In the genomic region with DNA sequence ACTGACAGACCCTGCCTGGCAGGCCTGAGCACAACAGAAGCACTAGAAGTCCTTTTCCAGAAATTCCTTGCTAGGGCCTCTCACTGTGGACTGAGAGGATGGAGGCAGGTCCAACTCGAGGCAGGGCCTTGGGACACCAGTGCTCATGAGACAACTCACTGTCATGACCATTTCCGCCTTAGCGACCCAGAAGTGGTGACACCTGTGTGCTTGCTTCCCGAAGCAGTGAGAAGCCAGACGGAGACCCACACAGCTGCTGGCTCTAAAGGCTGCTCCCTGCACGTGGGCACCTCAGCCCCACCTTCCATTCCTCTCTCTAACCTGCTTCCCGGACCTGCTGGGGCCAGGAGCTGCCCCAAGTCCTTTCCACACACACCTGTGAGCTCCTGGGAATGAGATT, we compare ENCODE assay signal across 15 cellular contexts. TPM values are rescaled to one million over a fixed set of nuclear protein-coding genes. Genes with fewer than 3 reads are reported as not detected.
DNase-seq lines count a peak whose midpoint lies in the region; ATAC-seq and TF ChIP-seq lines count a peak whose summit lies in the region.
"Had no signal": no experiment of that assay in that cellular context is flagged by ENCODE, and none has a peak within 500 bp of the region (broad histone marks: within the 10 kb centered on the region; RNA-seq: fewer than 3 reads in every experiment).

No MANE protein-coding gene starts in this region.

- no peaks in the 10 kb centered on the region for H3K9me3 ChIP-seq in WERI-Rb-1 (ENCODE audit: severe bottlenecking)
- H3K9me3 ChIP-seq in tibial artery, result no peaks in the 10 kb centered on the region

- H3K27ac Mint-ChIP-seq in activated naive CD4-positive, alpha-beta T cell treated with anti-CD3 and anti-CD28 coated beads, Interleukin-2, amount 50 U/mL, for 24 hours, result peak overlapping the region; percentile 25
- H3K27ac Mint-ChIP-seq in activated naive CD4-positive, alpha-beta T cell treated with anti-CD3 and anti-CD28 coated beads for 36 hours, result no peak overlapping the region
- H3K27ac Mint-ChIP-seq: natural killer cell, type B pancreatic cell had no signal

- no peaks in the 10 kb centered on the region for H3K27me3 Mint-ChIP-seq in activated naive CD4-positive, alpha-beta T cell treated with anti-CD3 and anti-CD28 coated beads, Interleukin-2, amount 50 U/mL, for 24 hours
- no peaks in the 10 kb centered on the region for H3K27me3 Mint-ChIP-seq in activated naive CD4-positive, alpha-beta T cell treated with anti-CD3 and anti-CD28 coated beads for 36 hours (ENCODE audit: low read depth)

- CTCF ChIA-PET in activated naive CD4-positive, alpha-beta T cell treated with anti-CD3 and anti-CD28 coated beads for 36 hours (lab: Charles Lee), result interaction anchor here (1.8 kb wide), 1 partner anchor 70 kb away, joined by 5 read pairs; no protein-coding TSS in a partner anchor

- intact Hi-C loops in activated naive CD4-positive, alpha-beta T cell treated with anti-CD3 and anti-CD28 coated beads for 36 hours (cut with micrococcal nuclease), result no loop called here
- intact Hi-C loops in tibial artery (cut with DNase I; ENCODE audit: low total_unique reads), result no loop called here
- intact Hi-C loops in lower leg skin (cut with DNase I; ENCODE audit: low total_unique reads), result no loop called here

- H3K36me3 ChIP-seq in WERI-Rb-1, result no peaks in the 10 kb centered on the region
- no peaks in the 10 kb centered on the region for H3K36me3 ChIP-seq in tibial artery

- peaks cover 0 to 15% (median 12%) of the 10 kb centered on the region in 4 donors for H3K4me1 ChIP-seq in tibial artery

- H3K27me3 ChIP-seq in WERI-Rb-1 (ENCODE audit: insufficient read depth, low read depth, severe bottlenecking), result no peaks in the 10 kb centered on the region
- H3K27me3 ChIP-seq in tibial artery, result no peaks in the 10 kb centered on the region

- H3K4me3 ChIP-seq in WERI-Rb-1 (ENCODE audit: low read depth, low read length) (peak overlapping the region; percentile 13; the same call in 1 of the 2 replicates), tibial artery (peak overlapping the region in 1 of 2 donors; percentile 25), lower leg skin (ENCODE audit: low read depth, poor library complexity, severe bottlenecking) (no peak overlapping the region)
- H3K4me3 ChIP-seq: PC-9, skin epidermis had no signal

- H3K9me3 Mint-ChIP-seq in activated naive CD4-positive, alpha-beta T cell treated with anti-CD3 and anti-CD28 coated beads, Interleukin-2, amount 50 U/mL, for 24 hours, result no peaks in the 10 kb centered on the region
- no peaks in the 10 kb centered on the region for H3K9me3 Mint-ChIP-seq in activated naive CD4-positive, alpha-beta T cell treated with anti-CD3 and anti-CD28 coated beads for 36 hours
- H3K9me3 Mint-ChIP-seq: natural killer cell, type B pancreatic cell had no signal

- TF ChIP-seq CTCF in WERI-Rb-1 (IDR thresholded peaks at IDR 0.05; ENCODE audit: low read depth, low read length) (no peak), tibial artery (IDR thresholded peaks at IDR 0.05) (no peak), lower leg skin (IDR thresholded peaks at IDR 0.05) (no peak)

- ATAC-seq in HG03439 (IDR thresholded peaks at IDR 0.05; ENCODE audit: unreplicated experiment) (peak; percentile 32), GM21360 (IDR thresholded peaks at IDR 0.05; ENCODE audit: unreplicated experiment) (no peak)

- 56 to 62% methylated on average over 7 of the region's 7 CpGs for WGBS in lower leg skin, 2 donors

- H3K36me3 Mint-ChIP-seq in activated naive CD4-positive, alpha-beta T cell treated with anti-CD3 and anti-CD28 coated beads, Interleukin-2, amount 50 U/mL, for 24 hours, result peaks cover 2% of the 10 kb centered on the region
- H3K36me3 Mint-ChIP-seq in activated naive CD4-positive, alpha-beta T cell treated with anti-CD3 and anti-CD28 coated beads for 36 hours (ENCODE audit: low read depth), result peaks cover 5% of the 10 kb centered on the region
- H3K36me3 Mint-ChIP-seq: natural killer cell, type B pancreatic cell had no signal

- no peak for DNase-seq in activated naive CD4-positive, alpha-beta T cell treated with anti-CD3 and anti-CD28 coated beads for 36 hours
- DNase-seq in WERI-Rb-1 (no peak), tibial artery (no peak), lower leg skin (ENCODE audit: low spot score in 2 of 2) (no peak), epidermal melanocyte (ENCODE audit: insufficient read length, low spot score) (no peak)
- DNase-seq: GOT3, IMR-90, islet precursor cell, natural killer cell, PC-9 had no signal

- no peak for TF ChIP-seq POLR2A in lower leg skin (IDR thresholded peaks at IDR 0.05)

- H3K27ac ChIP-seq in WERI-Rb-1 (no peak overlapping the region), tibial artery (peak overlapping the region; percentile 53 to 55)
- H3K27ac ChIP-seq: PC-9 had no signal

- H3K4me3 Mint-ChIP-seq in activated naive CD4-positive, alpha-beta T cell treated with anti-CD3 and anti-CD28 coated beads, Interleukin-2, amount 50 U/mL, for 24 hours, result no peak overlapping the region
- no peak overlapping the region for H3K4me3 Mint-ChIP-seq in activated naive CD4-positive, alpha-beta T cell treated with anti-CD3 and anti-CD28 coated beads for 36 hours
- H3K4me3 Mint-ChIP-seq: natural killer cell, type B pancreatic cell had no signal

- H3K4me1 Mint-ChIP-seq in activated naive CD4-positive, alpha-beta T cell treated with anti-CD3 and anti-CD28 coated beads, Interleukin-2, amount 50 U/mL, for 24 hours, result peaks cover 10% of the 10 kb centered on the region
- peaks cover 29% of the 10 kb centered on the region for H3K4me1 Mint-ChIP-seq in activated naive CD4-positive, alpha-beta T cell treated with anti-CD3 and anti-CD28 coated beads for 36 hours (ENCODE audit: low read depth)
- H3K4me1 Mint-ChIP-seq: natural killer cell had no signal

RNA-seq across cellular contexts. Expression of gene KCNC4, which starts 33.0 kb away (rescaled TPM):
- total RNA-seq in activated naive CD4-positive, alpha-beta T cell treated with anti-CD3 and anti-CD28 coated beads for 36 hours, result 1 to 10 TPM; 9.7 TPM
- 1 to 10 TPM; 4.8 to 9.4 (median 7.7) TPM for total RNA-seq in lower leg skin
